ENCODE assay signal across 9 cellular contexts in genomic region chr9:34591091-34591910, GRCh38. TPM values are rescaled to one million over a fixed set of nuclear protein-coding genes. Genes with fewer than 3 reads are reported as not detected.
DNase-seq lines count a peak whose midpoint lies in the region; ATAC-seq, FAIRE-seq and TF ChIP-seq lines count a peak whose summit lies in the region.
"Had no signal": no experiment of that assay in that cellular context is flagged by ENCODE, and none has a peak within 500 bp of the region (broad histone marks: within the 10 kb centered on the region; RNA-seq: fewer than 3 reads in every experiment).

No MANE protein-coding gene starts in this region.

- no peaks in the 10 kb centered on the region for H3K9me1 ChIP-seq in endothelial cell of umbilical vein (replicated peaks; ENCODE audit: control insufficient read depth, extremely low read depth, insufficient read depth, low read length)

- peaks cover 66 to 76% of the 10 kb centered on the region in 2 experiments for H3K27me3 ChIP-seq in endothelial cell of umbilical vein (ENCODE audit: control insufficient read depth in 2 of 2, insufficient read depth in 2 of 2, low read length in 2 of 2)

- no peaks in the 10 kb centered on the region for H4K20me1 ChIP-seq in endothelial cell of umbilical vein (replicated peaks; ENCODE audit: control insufficient read depth, extremely low read depth, insufficient read depth, low read length)

- H3K27ac ChIP-seq in endothelial cell of umbilical vein (ENCODE audit: insufficient read depth, low read depth, low read length) = no peak overlapping the region

- DNase-seq in Daoy (ENCODE audit: low read depth) (peak; percentile 90), NCI-H82 treated with DMSO at 0.1 percent for 48 hours (lab: John Stamatoyannopoulos, UW; ENCODE audit: unreplicated experiment) (peak; percentile 8), endothelial cell of umbilical vein (ENCODE audit: low read depth, low spot score) (peak; percentile 70), middle frontal gyrus (ENCODE audit: extremely low spot score, low spot score) (peak; percentile 75)
- peak; percentile 93 for DNase-seq in activated CD8-positive, alpha-beta memory T cell treated with anti-CD3 and anti-CD28 coated beads, Interleukin-2, amount 50 U/mL, for 48 hours
- DNase-seq in stimulated activated CD8-positive, alpha-beta memory T cell treated with anti-CD3 and anti-CD28 coated beads, Interleukin-15, amount 100 ng/mL, for 4 hours (ENCODE audit: low read depth in 2 of 2) = peak; percentile 43 to 50

- POLR2A ChIA-PET in endothelial cell of umbilical vein (lab: Charles Lee) = no interaction called here

- H3K4me1 ChIP-seq in endothelial cell of umbilical vein (ENCODE audit: control insufficient read depth, extremely low read depth, insufficient read depth, low read length) = no peaks in the 10 kb centered on the region

- no peak overlapping the region for H3K4me2 ChIP-seq in endothelial cell of umbilical vein (ENCODE audit: insufficient read depth, low read length)

- dilution Hi-C loops in endothelial cell of umbilical vein (cut with MboI; ENCODE audit: extremely low pct_ligation_motif_present, low sequenced_read_pairs) = no loop called here

- BruUV-seq in endothelial cell of umbilical vein (replicated peaks; lab: Mats Ljungman, UMichigan) = no TSS peak

- no peak overlapping the region for H3K9ac ChIP-seq in endothelial cell of umbilical vein (replicated peaks; ENCODE audit: extremely low read depth, insufficient read depth, low read length)

- TF ChIP-seq POLR2A in endothelial cell of umbilical vein (IDR thresholded peaks at IDR 0.05; ENCODE audit: low read depth, low read length) = no peak

- peak; percentile 88 to 99 for TF ChIP-seq CTCF in endothelial cell of umbilical vein (IDR thresholded peaks at IDR 0.05; ENCODE audit: extremely low read depth in 1 of 2, insufficient read depth in 1 of 2, low read depth in 1 of 2, low read length in 2 of 2)

- CTCF ChIA-PET in endothelial cell of umbilical vein (lab: Charles Lee) = interaction anchor here (0.6 to 5.1 kb wide), 57 partner anchors 9 to 259 kb away, joined by 3 to 326 read pairs (median 5); partner anchors contain the start of genes DCTN3, ENHO, FAM219A and MYORG

- peak; percentile 80 for ATAC-seq in HG02885 (IDR thresholded peaks at IDR 0.05; ENCODE audit: poor library complexity, unreplicated experiment)
- no peak for ATAC-seq in HG02884 (IDR thresholded peaks at IDR 0.05; ENCODE audit: unreplicated experiment)

- no peaks in the 10 kb centered on the region for H3K36me3 ChIP-seq in endothelial cell of umbilical vein (ENCODE audit: control insufficient read depth in 2 of 2, extremely low read depth in 1 of 2, insufficient read depth in 2 of 2, low read length in 2 of 2)

- H3K9me3 ChIP-seq in endothelial cell of umbilical vein (replicated peaks; ENCODE audit: control insufficient read depth, insufficient read depth, low read length) = no peaks in the 10 kb centered on the region

- intact Hi-C loops in endothelial cell of umbilical vein (cut with micrococcal nuclease) = loop anchor here (1.0 to 2.0 kb wide), 2 partner anchors 43 to 186 kb away; no protein-coding TSS in a partner anchor

- H2AFZ ChIP-seq in endothelial cell of umbilical vein (ENCODE audit: low read depth, low read length) = no peak overlapping the region

- H3K4me3 ChIP-seq in endothelial cell of umbilical vein (replicated peaks in 1 of 3; ENCODE audit: insufficient read depth in 1 of 3, low read depth in 1 of 3, low read length in 3 of 3) = no peak overlapping the region

- no peaks in the 10 kb centered on the region for H3K79me2 ChIP-seq in endothelial cell of umbilical vein (ENCODE audit: control insufficient read depth, insufficient read depth, low read length)

- peak; percentile 95 for FAIRE-seq in endothelial cell of umbilical vein (lab: Jason Lieb, UNC)

TF ChIP-seq in endothelial cell of umbilical vein, 7 proteins besides CTCF, POLR2A, EP300 and RAD21:
- TF ChIP-seq GATA2 (IDR thresholded peaks at IDR 0.05; ENCODE audit: insufficient read depth, insufficient read length, low read depth, low read length) (no peak), MAX (IDR thresholded peaks at IDR 0.05; ENCODE audit: insufficient read depth, insufficient read length) (no peak), JUN (IDR thresholded peaks at IDR 0.05; ENCODE audit: borderline replicate concordance, insufficient read depth, insufficient read length, low read depth) (no peak), EZH2 (IDR thresholded peaks at IDR 0.05; ENCODE audit: borderline replicate concordance, low read depth, low read length, severe bottlenecking) (peak; percentile 83), FOS (IDR thresholded peaks at IDR 0.05; ENCODE audit: borderline replicate concordance, insufficient read depth, low read length) (no peak), POLR2AphosphoS5 (IDR thresholded peaks at IDR 0.05; ENCODE audit: insufficient read depth, low read depth, low read length) (no peak), MYC (IDR thresholded peaks at IDR 0.05; ENCODE audit: low read depth, low read length) (no peak)

RNA-seq across cellular contexts. Expression of gene CNTFR, which starts 1.8 kb away (rescaled TPM):
- total RNA-seq in Daoy (2014; rRNA removed; shearing (Covaris generic)) = 1.6 TPM in 1 of 2 replicates, not detected in the other
- not detected in 2 replicates for total RNA-seq in endothelial cell of umbilical vein
- not detected in 2 replicates for polyA plus RNA-seq in endothelial cell of umbilical vein
- polyA plus RNA-seq in endothelial cell of umbilical vein (2011; cell fraction: cytosol; rRNA removed) = not detected in 2 replicates
- polyA plus RNA-seq in endothelial cell of umbilical vein (2011; cell fraction: nucleus; rRNA removed) = not detected in 2 replicates
- polyA plus RNA-seq in endothelial cell of umbilical vein (2012) = not detected in 2 replicates
- not detected in 2 replicates for polyA minus RNA-seq in endothelial cell of umbilical vein
- not detected for polyA minus RNA-seq in endothelial cell of umbilical vein (2011; cell fraction: cytosol; rRNA and poly(A)+ RNA removed)
- polyA minus RNA-seq in endothelial cell of umbilical vein (2011; cell fraction: nucleus; rRNA and poly(A)+ RNA removed) = not detected in 2 replicates
- total RNA-seq: pulmonary artery endothelial cell had no signal

RNA-seq across cellular contexts. Expression of gene RPP25L, which starts 20.6 kb away (rescaled TPM):
- total RNA-seq in Daoy (2014; rRNA removed; shearing (Covaris generic)) = 22.0 and 30.8 TPM in 2 replicates
- 15.1 and 15.7 TPM in 2 replicates for total RNA-seq in endothelial cell of umbilical vein
- 41.0 and 46.9 TPM in 2 replicates for polyA plus RNA-seq in endothelial cell of umbilical vein
- 26.1 and 27.9 TPM in 2 replicates for polyA plus RNA-seq in endothelial cell of umbilical vein (2011; cell fraction: cytosol; rRNA removed)
- polyA plus RNA-seq in endothelial cell of umbilical vein (2011; cell fraction: nucleus; rRNA removed) = 9.1 and 10.0 TPM in 2 replicates
- polyA plus RNA-seq in endothelial cell of umbilical vein (2012) = 18.8 and 23.8 TPM in 2 replicates
- polyA minus RNA-seq in endothelial cell of umbilical vein = 7.2 and 12.7 TPM in 2 replicates
- polyA minus RNA-seq in endothelial cell of umbilical vein (2011; cell fraction: cytosol; rRNA and poly(A)+ RNA removed) = 19.8 TPM
- 2.8 and 3.7 TPM in 2 replicates for polyA minus RNA-seq in endothelial cell of umbilical vein (2011; cell fraction: nucleus; rRNA and poly(A)+ RNA removed)

RNA-seq across cellular contexts. Expression of gene DCTN3, which starts 29.0 kb away (rescaled TPM):
- 99.6 and 157 TPM in 2 replicates for total RNA-seq in Daoy (2014; rRNA removed; shearing (Covaris generic))
- total RNA-seq in endothelial cell of umbilical vein = 91.0 and 93.3 TPM in 2 replicates
- polyA plus RNA-seq in endothelial cell of umbilical vein = 170 TPM in 2 replicates
- 163 and 168 TPM in 2 replicates for polyA plus RNA-seq in endothelial cell of umbilical vein (2011; cell fraction: cytosol; rRNA removed)
- polyA plus RNA-seq in endothelial cell of umbilical vein (2011; cell fraction: nucleus; rRNA removed) = 101 and 104 TPM in 2 replicates
- polyA plus RNA-seq in endothelial cell of umbilical vein (2012) = 117 and 131 TPM in 2 replicates
- polyA minus RNA-seq in endothelial cell of umbilical vein = 61.0 and 79.4 TPM in 2 replicates
- polyA minus RNA-seq in endothelial cell of umbilical vein (2011; cell fraction: cytosol; rRNA and poly(A)+ RNA removed) = 26.2 TPM
- polyA minus RNA-seq in endothelial cell of umbilical vein (2011; cell fraction: nucleus; rRNA and poly(A)+ RNA removed) = 19.7 and 32.8 TPM in 2 replicates

RNA-seq across cellular contexts. Expression of gene ARID3C, which starts 37.6 kb away (rescaled TPM):
- not detected in 2 replicates for total RNA-seq in Daoy (2014; rRNA removed; shearing (Covaris generic))
- not detected in 2 replicates for total RNA-seq in endothelial cell of umbilical vein
- polyA plus RNA-seq in endothelial cell of umbilical vein = not detected in 2 replicates
- polyA plus RNA-seq in endothelial cell of umbilical vein (2011; cell fraction: cytosol; rRNA removed) = 0.06 TPM in 1 of 2 replicates, not detected in the other
- not detected in 2 replicates for polyA plus RNA-seq in endothelial cell of umbilical vein (2011; cell fraction: nucleus; rRNA removed)
- not detected in 2 replicates for polyA plus RNA-seq in endothelial cell of umbilical vein (2012)
- not detected in 2 replicates for polyA minus RNA-seq in endothelial cell of umbilical vein
- polyA minus RNA-seq in endothelial cell of umbilical vein (2011; cell fraction: cytosol; rRNA and poly(A)+ RNA removed) = 0.72 TPM
- not detected in 2 replicates for polyA minus RNA-seq in endothelial cell of umbilical vein (2011; cell fraction: nucleus; rRNA and poly(A)+ RNA removed)

RNA-seq across cellular contexts. Expression of gene SIGMAR1, which starts 46.3 kb away (rescaled TPM):
- total RNA-seq in Daoy (2014; rRNA removed; shearing (Covaris generic)) = 72.3 and 88.6 TPM in 2 replicates
- total RNA-seq in endothelial cell of umbilical vein = 74.1 and 81.2 TPM in 2 replicates
- polyA plus RNA-seq in endothelial cell of umbilical vein = 78.4 and 83.5 TPM in 2 replicates
- 93.9 and 95.3 TPM in 2 replicates for polyA plus RNA-seq in endothelial cell of umbilical vein (2011; cell fraction: cytosol; rRNA removed)
- 24.7 and 27.2 TPM in 2 replicates for polyA plus RNA-seq in endothelial cell of umbilical vein (2011; cell fraction: nucleus; rRNA removed)
- polyA plus RNA-seq in endothelial cell of umbilical vein (2012) = 80.0 and 89.4 TPM in 2 replicates
- polyA minus RNA-seq in endothelial cell of umbilical vein = 61.6 and 63.3 TPM in 2 replicates
- 98.6 TPM for polyA minus RNA-seq in endothelial cell of umbilical vein (2011; cell fraction: cytosol; rRNA and poly(A)+ RNA removed)
- 15.2 and 20.8 TPM in 2 replicates for polyA minus RNA-seq in endothelial cell of umbilical vein (2011; cell fraction: nucleus; rRNA and poly(A)+ RNA removed)

Comparison
In these comparisons a context has a peak if more than half of its experiments do, and no peak if none do; other contexts are left out.
1. DNase-seq: peak in every context shown above with its lines; median percentile 93 in activated CD8-positive, alpha-beta memory T cell treated with anti-CD3 and anti-CD28 coated beads, Interleukin-2, amount 50 U/mL, for 48 hours; 90 in Daoy; 75 in middle frontal gyrus; 70 in endothelial cell of umbilical vein; 46 in stimulated activated CD8-positive, alpha-beta memory T cell treated with anti-CD3 and anti-CD28 coated beads, Interleukin-15, amount 100 ng/mL, for 4 hours; 8 in NCI-H82 treated with DMSO at 0.1 percent for 48 hours.